Comparison of ENCODE assay signal across 17 cellular contexts in genomic region chr4:121209171-121209570, GRCh38. TPM values are rescaled to one million over a fixed set of nuclear protein-coding genes. Genes with fewer than 3 reads are reported as not detected.
DNase-seq lines count a peak whose midpoint lies in the region; ATAC-seq and TF ChIP-seq lines count a peak whose summit lies in the region.
"Had no signal": no experiment of that assay in that cellular context is flagged by ENCODE, and none has a peak within 500 bp of the region (broad histone marks: within the 10 kb centered on the region; RNA-seq: fewer than 3 reads in every experiment).

No MANE protein-coding gene starts in this region.

- H3K36me3 ChIP-seq in fibroblast of lung (ENCODE audit: control insufficient read depth, insufficient read depth, low read length), result no peaks in the 10 kb centered on the region
- H3K36me3 ChIP-seq: BE2C had no signal

- intact Hi-C loops in cardiac septum (cut with DNase I), result no loop called here

- H3K4me2 ChIP-seq in fibroblast of lung (ENCODE audit: extremely low read depth, insufficient read depth, low read length), result no peak overlapping the region

- DNase-seq in amniotic epithelial cell (ENCODE audit: low read depth) (peak; percentile 69), fibroblast of lung (ENCODE audit: low read depth in 2 of 2) (peak; percentile 39 to 60), myocyte (ENCODE audit: low read depth) (peak; percentile 8), cardiac septum (ENCODE audit: low spot score) (no peak)
- DNase-seq: BE2C; C1 segment of cervical spinal cord; CD4-positive, CD25-positive, alpha-beta regulatory T cell; CD8-positive, alpha-beta memory T cell; COR-L47; DMS 273 treated with DMSO at 0.1 percent for 48 hours; DMS53; DND-41; H9; IMR-90 had no signal

- no peaks in the 10 kb centered on the region for H3K27me3 ChIP-seq in fibroblast of lung (ENCODE audit: control insufficient read depth, insufficient read depth, low read length)
- H3K27me3 ChIP-seq: BE2C had no signal

- H3K4me1 ChIP-seq in fibroblast of lung (ENCODE audit: control insufficient read depth, extremely low read depth, insufficient read depth, low read length), result no peaks in the 10 kb centered on the region
- H3K4me1 ChIP-seq: BE2C had no signal

- H2AFZ ChIP-seq in fibroblast of lung (ENCODE audit: low read length), result no peak overlapping the region

- ATAC-seq in GM19397 (IDR thresholded peaks at IDR 0.05; ENCODE audit: unreplicated experiment) (no peak), GM21447 (IDR thresholded peaks at IDR 0.05; ENCODE audit: unreplicated experiment) (no peak)

- no peaks in the 10 kb centered on the region for H4K20me1 ChIP-seq in fibroblast of lung (ENCODE audit: control insufficient read depth, extremely low read depth, insufficient read depth, low read length)

- H3K9ac ChIP-seq in fibroblast of lung (ENCODE audit: insufficient read depth, low read length), result no peak overlapping the region

- H3K4me3 ChIP-seq in fibroblast of lung (replicated peaks in 1 of 4; ENCODE audit: control extremely low read depth in 1 of 4, insufficient read depth in 1 of 4, low read depth in 3 of 4, low read length in 4 of 4), result no peak overlapping the region

- TF ChIP-seq CTCF in fibroblast of lung (conservative IDR thresholded peaks at IDR 0.05 in 1 of 2, IDR thresholded peaks at IDR 0.05 in 1 of 2; ENCODE audit: low read depth in 1 of 2, low read length in 2 of 2), result no peak

- no peak overlapping the region for H3K27ac ChIP-seq in fibroblast of lung (ENCODE audit: insufficient read depth, low read length)

- no peaks in the 10 kb centered on the region for H3K9me3 ChIP-seq in fibroblast of lung (ENCODE audit: control insufficient read depth, insufficient read depth, low read depth, low read length)
- H3K9me3 ChIP-seq: BE2C had no signal

- H3K79me2 ChIP-seq in fibroblast of lung (ENCODE audit: control insufficient read depth, insufficient read depth, low read length), result no peaks in the 10 kb centered on the region

RNA-seq across cellular contexts. Expression of gene TNIP3, which starts 45.0 kb away (rescaled TPM):
- total RNA-seq in fibroblast of lung (0.26 and 0.50 TPM in 2 replicates), myocyte (not detected in 2 replicates), cardiac septum (not detected)
- polyA plus RNA-seq in fibroblast of lung, result 0.42 and 0.51 TPM in 2 replicates
- 0.41 and 0.47 TPM in 2 replicates for polyA plus RNA-seq in fibroblast of lung (2012)
- not detected in 2 replicates for polyA minus RNA-seq in fibroblast of lung (ENCODE audit: low replicate concordance)
- 0.14 TPM for polyA plus RNA-seq in myocyte (2012)
- total RNA-seq: H1, H9 had no signal
- polyA plus RNA-seq: H1 had no signal
